Comparison of ENCODE assay signal across 9 cellular contexts in genomic region chr11:46361283-46362145, GRCh38. TPM values are rescaled to one million over a fixed set of nuclear protein-coding genes. Genes with fewer than 3 reads are reported as not detected.
DNase-seq lines count a peak whose midpoint lies in the region; ATAC-seq and TF ChIP-seq lines count a peak whose summit lies in the region.
"Had no signal": no experiment of that assay in that cellular context is flagged by ENCODE, and none has a peak within 500 bp of the region (broad histone marks: within the 10 kb centered on the region; RNA-seq: fewer than 3 reads in every experiment).

No MANE protein-coding gene starts in this region.

- H3K27ac ChIP-seq in AG04450 (ENCODE audit: low read depth, low read length) (peak overlapping the region; percentile 78), adrenal gland (peak overlapping the region in 4 of 5 donors; percentile 42 to 93 (median 74)), foreskin keratinocyte (no peak overlapping the region)

- H3K4me3 ChIP-seq in AG04450 (ENCODE audit: low read depth, low read length) (peak overlapping the region; percentile 27), adrenal gland (peak overlapping the region in 1 of 4 donors; percentile 13)

- POLR2A ChIA-PET in AG04450 (lab: Yijun Ruan, JAX), result no interaction called here

- H3K9me3 ChIP-seq in AG04450 (ENCODE audit: control insufficient read depth, insufficient read depth, low read length) (no peaks in the 10 kb centered on the region; the same call in 1 of the 2 replicates), adrenal gland (replicated peaks in 1 of 3) (no peaks in the 10 kb centered on the region)

- no peaks in the 10 kb centered on the region for H3K36me3 ChIP-seq in adrenal gland (replicated peaks in 1 of 2)

- ATAC-seq in HG03342 (IDR thresholded peaks at IDR 0.05; ENCODE audit: unreplicated experiment) (peak; percentile 90), foreskin keratinocyte (no peak)

- 31 to 47% (median 39%) methylated on average over 10 to 26 of the region's 26 CpGs for WGBS in adrenal gland, 4 donors

- H3K27me3 ChIP-seq in AG04450 (ENCODE audit: control insufficient read depth, insufficient read depth, low read length) (no peaks in the 10 kb centered on the region), adrenal gland (no peaks in the 10 kb centered on the region), foreskin keratinocyte (no peaks in the 10 kb centered on the region)

- peaks cover 20 to 37% of the 10 kb centered on the region in 2 donors for H3K4me1 ChIP-seq in adrenal gland (replicated peaks in 1 of 2)
- H3K4me1 ChIP-seq in foreskin keratinocyte, result peaks cover 10% of the 10 kb centered on the region

- intact Hi-C loops in adrenal gland (cut with DNase I), result no loop called here

- no peak for DNase-seq in AG04450 (ENCODE audit: low read depth, low spot score)
- peak; percentile 51 for DNase-seq in SK-N-DZ (ENCODE audit: low spot score)
- peak in 4 of 7 donors; percentile 56 to 90 (median 60) for DNase-seq in adrenal gland
- DNase-seq in inferior parietal cortex (ENCODE audit: extremely low spot score), result peak; percentile 69
- peak; percentile 69 for DNase-seq in stimulated activated CD4-positive, alpha-beta T cell treated with anti-CD3 and anti-CD28 coated beads, Interleukin-1b, Interleukin-23, amount 100 ng/mL, for 48 hours
- DNase-seq in foreskin keratinocyte, result no peak

- TF ChIP-seq CTCF in AG04450 (IDR thresholded peaks at IDR 0.05; ENCODE audit: low read depth, low read length) (no peak), adrenal gland (IDR thresholded peaks at IDR 0.05) (no peak), foreskin keratinocyte (conservative IDR thresholded peaks at IDR 0.05) (no peak)

- CTCF ChIA-PET in AG04450 (lab: Charles Lee), result interaction anchor here (0.7 to 1.8 kb wide), 5 partner anchors 9 to 177 kb away, joined by 3 to 9 read pairs (median 4); partner anchors contain the start of genes CHRM4 and DGKZ

- TF ChIP-seq POLR2A in GM19193 (IDR thresholded peaks at IDR 0.05; ENCODE audit: extremely low read depth, insufficient read depth, insufficient read length), result peak; percentile 67
- TF ChIP-seq POLR2A in adrenal gland (IDR thresholded peaks at IDR 0.05), result peak in 1 of 2 donors; percentile 31

RNA-seq across cellular contexts. Expression of gene DGKZ, which starts 14.3 kb away (rescaled TPM):
- polyA plus RNA-seq in AG04450 (2011; rRNA removed) (15.8 and 23.2 TPM in 2 replicates), adrenal gland (100 to 1,000 TPM in 1 of 3 donors, 10 to 100 TPM in 2; 12.4 to 160 (median 57.0) TPM), foreskin keratinocyte (57.9 and 59.1 TPM in 2 replicates)
- 28.1 and 32.6 TPM in 2 replicates for polyA minus RNA-seq in AG04450 (2011; rRNA and poly(A)+ RNA removed)
- polyA plus RNA-seq in SK-N-DZ (2014; cell fraction: cytosol; rRNA removed), result 54.5 and 58.7 TPM in 2 replicates
- 148 and 162 TPM in 2 replicates for polyA plus RNA-seq in SK-N-DZ (2014; cell fraction: nucleus; rRNA removed)
- total RNA-seq in adrenal gland (10 to 100 TPM; 32.6 to 63.4 (median 44.0) TPM), foreskin keratinocyte (70.1 and 71.6 TPM in 2 replicates)

RNA-seq across cellular contexts. Expression of gene MDK, which starts 20.0 kb away (rescaled TPM):
- polyA plus RNA-seq in AG04450 (2011; rRNA removed) (445 and 578 TPM in 2 replicates), adrenal gland (100 to 1,000 TPM in 1 of 3 donors, 10 to 100 TPM in 2; 88.8 to 128 (median 94.0) TPM), foreskin keratinocyte (50.6 and 56.0 TPM in 2 replicates)
- 66.6 and 91.2 TPM in 2 replicates for polyA minus RNA-seq in AG04450 (2011; rRNA and poly(A)+ RNA removed)
- polyA plus RNA-seq in SK-N-DZ (2014; cell fraction: cytosol; rRNA removed), result 2,839 and 3,450 TPM in 2 replicates
- polyA plus RNA-seq in SK-N-DZ (2014; cell fraction: nucleus; rRNA removed), result 2,101 and 2,397 TPM in 2 replicates
- total RNA-seq in adrenal gland (100 to 1,000 TPM in 6 of 8 donors, 10 to 100 TPM in 2; 73.4 to 358 (median 128) TPM), foreskin keratinocyte (23.4 and 24.2 TPM in 2 replicates)

RNA-seq across cellular contexts. Expression of gene CHRM4, which starts 30.1 kb away (rescaled TPM):
- polyA plus RNA-seq in AG04450 (2011; rRNA removed) (0.11 TPM in 1 of 2 replicates, not detected in the other), adrenal gland (under 1 TPM in 2 of 3 donors, not detected in 1; 0.32 to 0.38 TPM), foreskin keratinocyte (not detected in 2 replicates)
- not detected in 2 replicates for polyA minus RNA-seq in AG04450 (2011; rRNA and poly(A)+ RNA removed)
- polyA plus RNA-seq in SK-N-DZ (2014; cell fraction: cytosol; rRNA removed), result 2.3 and 4.6 TPM in 2 replicates
- 1.6 and 2.3 TPM in 2 replicates for polyA plus RNA-seq in SK-N-DZ (2014; cell fraction: nucleus; rRNA removed)
- total RNA-seq in adrenal gland (under 1 TPM in 3 of 8 donors, not detected in 5; 0.14 to 0.81 (median 0.51) TPM), foreskin keratinocyte (not detected in 2 replicates)
- total RNA-seq: Daoy had no signal

Comparison
In these comparisons a context has a peak if more than half of its experiments do, and no peak if none do; other contexts are left out.
1. DNase-seq: peak in SK-N-DZ (single experiment), adrenal gland (4 of 7), inferior parietal cortex (single experiment) and stimulated activated CD4-positive, alpha-beta T cell treated with anti-CD3 and anti-CD28 coated beads, Interleukin-1b, Interleukin-23, amount 100 ng/mL, for 48 hours (single experiment); none in AG04450 (single experiment) and foreskin keratinocyte (0 of 2).